In genomic region chr6:107744927-107745326, GRCh38 we compare ENCODE assay signal across 25 cellular contexts.
"Had no signal": no experiment of that assay in that cellular context is flagged by ENCODE, and none has a peak within 500 bp of the region (broad histone marks: within the 10 kb centered on the region; RNA-seq: fewer than 3 reads in every experiment).

No MANE protein-coding gene starts in this region.

- H3K9me3 ChIP-seq: heart right ventricle, left lung, ovary, psoas muscle, spleen, testis, tibial artery had no signal

- H3K4me3 Mint-ChIP-seq: effector memory CD8-positive, alpha-beta T cell; nephron; stimulated activated memory B cell treated with anti-CD40 and anti-IgM and Interleukin-4, amounts not matched to agents 10 μg/mL and 1 μg/mL and 100 μg/mL, for 72 hours; type B pancreatic cell had no signal

- H3K36me3 ChIP-seq: heart right ventricle, left lung, ovary, tibial artery had no signal

- H3K36me3 Mint-ChIP-seq: type B pancreatic cell had no signal

- H3K27me3 ChIP-seq: left lung, ovary, spleen, testis, tibial artery had no signal

- H3K4me1 ChIP-seq: heart right ventricle, left lung, psoas muscle, testis, tibial artery had no signal

- H3K27ac ChIP-seq: heart right ventricle, left lung, ovary, psoas muscle, skin epidermis, spleen, testis, tibial artery had no signal

- DNase-seq: cerebellar nuclear complex; cortex of kidney; effector memory CD8-positive, alpha-beta T cell; foreskin melanocyte; glutamatergic neuron; heart right ventricle; hippocampal formation; left cardiac atrium; left lung; mesenchymal stem cell; midbrain; occipital lobe; ovary; psoas muscle; right cardiac atrium; spleen; stimulated activated CD4-positive, alpha-beta T cell treated with anti-CD3 and anti-CD28 coated beads, Interleukin-4, amount 100 ng/mL, for 4 hours; stimulated activated naive CD8-positive, alpha-beta T cell treated with anti-CD3 and anti-CD28 coated beads, Interleukin-15, Interleukin-2, amounts not matched to agents 100 U/mL and 50 U/mL, for 24 hours; substantia nigra; testis; tibial artery had no signal

- H3K4me3 ChIP-seq: heart right ventricle, left lung, ovary, psoas muscle, skin epidermis, spleen, testis, tibial artery had no signal

- H3K27me3 Mint-ChIP-seq: effector memory CD8-positive, alpha-beta T cell; stimulated activated memory B cell treated with anti-CD40 and anti-IgM and Interleukin-4, amounts not matched to agents 10 μg/mL and 1 μg/mL and 100 μg/mL, for 72 hours had no signal

- H3K4me1 Mint-ChIP-seq: nephron had no signal

- H3K9me3 Mint-ChIP-seq: effector memory CD8-positive, alpha-beta T cell; nephron; stimulated activated memory B cell treated with anti-CD40 and anti-IgM and Interleukin-4, amounts not matched to agents 10 μg/mL and 1 μg/mL and 100 μg/mL, for 72 hours; type B pancreatic cell had no signal

- H3K27ac Mint-ChIP-seq: nephron; stimulated activated memory B cell treated with anti-CD40 and anti-IgM and Interleukin-4, amounts not matched to agents 10 μg/mL and 1 μg/mL and 100 μg/mL, for 72 hours; type B pancreatic cell had no signal
